Comparison of ENCODE assay signal across 8 cellular contexts in genomic region chr6:15400572-15401004, GRCh38.
DNase-seq lines count a peak whose midpoint lies in the region; ATAC-seq, FAIRE-seq and TF ChIP-seq lines count a peak whose summit lies in the region.

No MANE protein-coding gene starts in this region.

- in situ Hi-C loops in GM12878 (cut with MboI), result no loop called here

- peaks cover 67% of the 10 kb centered on the region for H3K4me1 Mint-ChIP-seq in stimulated activated effector memory CD8-positive, alpha-beta T cell treated with anti-CD3 and anti-CD28 coated beads, Interleukin-12 subunit alpha, Interleukin-12 subunit beta, amount 100 ng/mL, for 72 hours

- no peak for TF ChIP-seq RAD21 in GM12878 (IDR thresholded peaks at IDR 0.05; ENCODE audit: insufficient read depth, low read depth, low read length)

- CTCF ChIA-PET in GM12878 (lab: Yijun Ruan, JAX), result interaction anchor here (0.8 to 2.4 kb wide), 8 partner anchors 11 to 113 kb away, joined by 3 to 9 read pairs (median 4); no protein-coding TSS in a partner anchor

- H3K9me2 ChIP-seq in Karpas-422 (replicated peaks; ENCODE audit: insufficient read depth, low read length), result no peaks in the 10 kb centered on the region

- H3K9me3 Mint-ChIP-seq in stimulated activated effector memory CD8-positive, alpha-beta T cell treated with anti-CD3 and anti-CD28 coated beads, Interleukin-12 subunit alpha, Interleukin-12 subunit beta, amount 100 ng/mL, for 72 hours, result no peaks in the 10 kb centered on the region

- H3K27me3 ChIP-seq in GM12878 (replicated peaks in 1 of 2; ENCODE audit: control insufficient read depth in 2 of 2, insufficient read depth in 2 of 2, low read length in 1 of 2), result no peaks in the 10 kb centered on the region
- no peaks in the 10 kb centered on the region for H3K27me3 ChIP-seq in Karpas-422 (ENCODE audit: low read length)
- no peaks in the 10 kb centered on the region for H3K27me3 ChIP-seq in small intestine (ENCODE audit: control insufficient read depth in 2 of 2, insufficient read depth in 2 of 2, low read length in 2 of 2)

- TF ChIP-seq POLR2A in GM12878 (IDR thresholded peaks at IDR 0.05; ENCODE audit: low read depth, low read length), result no peak

- POLR2A ChIA-PET in GM12878 (lab: Charles Lee), result interaction anchor here (0.6 to 2.8 kb wide), 3 partner anchors 13 to 77 kb away, joined by 3 to 12 read pairs (median 11); no protein-coding TSS in a partner anchor

- no TSS peak for BruUV-seq in GM12878 (replicated peaks; lab: Mats Ljungman, UMichigan)

- H3K9ac ChIP-seq in GM12878 (ENCODE audit: control insufficient read depth, insufficient read depth, low read length) (no peak overlapping the region), Karpas-422 (ENCODE audit: low read length) (no peak overlapping the region)

- H3K4me2 ChIP-seq in GM12878 (ENCODE audit: control insufficient read depth, insufficient read depth) (peak overlapping the region; percentile 45; the same call in 1 of the 2 replicates), Karpas-422 (ENCODE audit: low read depth, low read length, poor library complexity, severe bottlenecking) (no peak overlapping the region)

- H3K79me2 ChIP-seq in GM12878 (ENCODE audit: control insufficient read depth, insufficient read depth, low read length) (peaks cover 92% of the 10 kb centered on the region), Karpas-422 (ENCODE audit: low read length) (no peaks in the 10 kb centered on the region)

- FAIRE-seq in GM12878 (lab: Jason Lieb, UNC), result no peak
- no peak for FAIRE-seq in small intestine (lab: Jason Lieb, UNC)

- H3K4me3 ChIP-seq in GM08714 (ENCODE audit: low read length) (peak overlapping the region; percentile 57), GM12878 (peak overlapping the region; percentile 29; the same call in 1 of the 2 replicates), Karpas-422 (ENCODE audit: low read length) (no peak overlapping the region), small intestine (ENCODE audit: low read depth in 1 of 2, low read length in 2 of 2) (no peak overlapping the region)

- no peaks in the 10 kb centered on the region for H3K36me3 Mint-ChIP-seq in stimulated activated effector memory CD8-positive, alpha-beta T cell treated with anti-CD3 and anti-CD28 coated beads, Interleukin-12 subunit alpha, Interleukin-12 subunit beta, amount 100 ng/mL, for 72 hours

- H3K9me3 ChIP-seq in GM12878 (replicated peaks; ENCODE audit: control insufficient read depth, insufficient read depth, low read length) (no peaks in the 10 kb centered on the region), Karpas-422 (ENCODE audit: low read length) (no peaks in the 10 kb centered on the region), small intestine (ENCODE audit: control insufficient read depth, low read depth) (no peaks in the 10 kb centered on the region)

- TF ChIP-seq EP300 in GM12878 (IDR thresholded peaks at IDR 0.05; ENCODE audit: borderline replicate concordance in 1 of 2, control insufficient read depth in 1 of 2, low read depth in 2 of 2, low read length in 2 of 2), result no peak

- H3K27ac ChIP-seq in GM12878 (ENCODE audit: control insufficient read depth, insufficient read depth), result no peak overlapping the region
- H3K27ac ChIP-seq in Karpas-422 (ENCODE audit: low read length), result no peak overlapping the region
- peak overlapping the region in 1 of 2 donors; percentile 36 for H3K27ac ChIP-seq in small intestine (ENCODE audit: low read depth in 1 of 2, low read length in 1 of 2)

- H3K4me1 ChIP-seq in GM12878 (ENCODE audit: control insufficient read depth, insufficient read depth, low read length) (peaks cover 23% of the 10 kb centered on the region), Karpas-422 (ENCODE audit: low read length) (no peaks in the 10 kb centered on the region), small intestine (ENCODE audit: control insufficient read depth in 2 of 2, insufficient read depth in 1 of 2, low read depth in 1 of 2, low read length in 1 of 2) (peaks cover 17 to 24% of the 10 kb centered on the region in 2 donors)

- intact Hi-C loops in GM12878 (cut with micrococcal nuclease; ENCODE audit: unreplicated experiment), result no loop called here

- SMC1A ChIA-PET in GM12878 (lab: Charles Lee; ENCODE audit: uncharacterized antibody, unreplicated experiment), result interaction anchor here (1.1 to 7.4 kb wide), 14 partner anchors 11 to 145 kb away, joined by 3 to 111 read pairs (median 6); no protein-coding TSS in a partner anchor

- H3K36me3 ChIP-seq in GM12878 (ENCODE audit: control insufficient read depth in 2 of 2, insufficient read depth in 2 of 2, low read length in 1 of 2), result no peaks in the 10 kb centered on the region
- H3K36me3 ChIP-seq in Karpas-422 (ENCODE audit: insufficient read depth, low read length), result no peaks in the 10 kb centered on the region
- H3K36me3 ChIP-seq in small intestine (ENCODE audit: control insufficient read depth in 2 of 2, insufficient read depth in 2 of 2, low read length in 2 of 2), result no peaks in the 10 kb centered on the region

- H4K20me1 ChIP-seq in GM12878 (ENCODE audit: control insufficient read depth, insufficient read depth), result 0 out of 2 replicates have a peak, but pooled peaks cover 3% of the 10 kb centered on the region
- H4K20me1 ChIP-seq in Karpas-422 (ENCODE audit: insufficient read depth, low read depth, low read length), result peaks cover 57% of the 10 kb centered on the region

- DNase-seq in NCI-H524 (lab: John Stamatoyannopoulos, UW) (peak; percentile 40 to 60), GM12878 (ENCODE audit: low read depth, low spot score) (no peak), kidney glomerular epithelial cell (lab: John Stamatoyannopoulos, UW) (peak; percentile 14), Karpas-422 (no peak), small intestine (no peak)
- DNase-seq in stimulated activated effector memory CD8-positive, alpha-beta T cell treated with anti-CD3 and anti-CD28 coated beads, Interleukin-12 subunit alpha, Interleukin-12 subunit beta, amount 100 ng/mL, for 72 hours (ENCODE audit: low spot score in 2 of 2), result no peak

- ATAC-seq in GM12878 (no peak), HG02973 (IDR thresholded peaks at IDR 0.05; ENCODE audit: unreplicated experiment) (no peak)
- no peak for ATAC-seq in stimulated activated effector memory CD8-positive, alpha-beta T cell treated with anti-CD3 and anti-CD28 coated beads, Interleukin-12 subunit alpha, Interleukin-12 subunit beta, amount 100 ng/mL, for 72 hours

- RAD21 ChIA-PET in GM12878 (lab: Charles Lee; ENCODE audit: unreplicated experiment), result interaction anchor here (1.0 to 3.2 kb wide), 7 partner anchors 10 to 68 kb away, joined by 3 to 17 read pairs (median 8); no protein-coding TSS in a partner anchor

- H2AFZ ChIP-seq in GM12878 (ENCODE audit: control insufficient read depth, low read depth, low read length), result no peak overlapping the region
- no peak overlapping the region for H2AFZ ChIP-seq in Karpas-422 (ENCODE audit: low read length)

- WGBS in GM12878 (ENCODE audit: insufficient coverage, insufficient replicate concordance, low lambda C conversion rate, missing lambda C conversion rate), result 77% methylated on average over 14 of the region's 14 CpGs
- 34 to 44% (median 38%) methylated on average over 14 of the region's 14 CpGs for WGBS in small intestine, 3 donors

- TF ChIP-seq CTCF in GM12878 (IDR thresholded peaks at IDR 0.05 in 2 of 3, conservative IDR thresholded peaks at IDR 0.05 in 1 of 3; ENCODE audit: control insufficient read depth in 2 of 3, extremely low read depth in 1 of 3, insufficient read depth in 1 of 3, low read depth in 3 of 3, low read length in 3 of 3), result no peak

- H3K27ac Mint-ChIP-seq in stimulated activated effector memory CD8-positive, alpha-beta T cell treated with anti-CD3 and anti-CD28 coated beads, Interleukin-12 subunit alpha, Interleukin-12 subunit beta, amount 100 ng/mL, for 72 hours, result peak overlapping the region; percentile 58

- peak overlapping the region; percentile 36 for H3K4me3 Mint-ChIP-seq in stimulated activated effector memory CD8-positive, alpha-beta T cell treated with anti-CD3 and anti-CD28 coated beads, Interleukin-12 subunit alpha, Interleukin-12 subunit beta, amount 100 ng/mL, for 72 hours

TF ChIP-seq in GM12878, 131 proteins besides CTCF, POLR2A, EP300 and RAD21:
- no peak for TF ChIP-seq ZBTB4 (CRISPR knock-in tag; IDR thresholded peaks at IDR 0.05)
- TF ChIP-seq CREM (IDR thresholded peaks at IDR 0.05; ENCODE audit: low read depth), result peak; percentile 75
- peak; percentile 82 for TF ChIP-seq CREB1 (IDR thresholded peaks at IDR 0.05; ENCODE audit: low read depth)

Comparison
In these comparisons a context has a peak if more than half of its experiments do, and no peak if none do; other contexts are left out.
1. H3K4me3 ChIP-seq: peak in GM08714 (single experiment) and GM12878 (single experiment); none in Karpas-422 (single experiment) and small intestine (0 of 2).
2. DNase-seq: peak in NCI-H524 (2 of 2) and kidney glomerular epithelial cell (single experiment); none in GM12878 (single experiment), stimulated activated effector memory CD8-positive, alpha-beta T cell treated with anti-CD3 and anti-CD28 coated beads, Interleukin-12 subunit alpha, Interleukin-12 subunit beta, amount 100 ng/mL, for 72 hours (0 of 2), Karpas-422 (single experiment) and small intestine (single experiment).